8 cellular contexts compared by ENCODE assay signal in genomic region chr10:70052462-70053211, GRCh38. TPM values are rescaled to one million over a fixed set of nuclear protein-coding genes. Genes with fewer than 3 reads are reported as not detected.
DNase-seq lines count a peak whose midpoint lies in the region; ATAC-seq and TF ChIP-seq lines count a peak whose summit lies in the region.

MACROH2A2 (plus strand) TSS chr10:70052846; CDS start chr10:70075659, 22,813 bp downstream.

- intact Hi-C loops in breast epithelium (cut with DNase I; ENCODE audit: low total_unique reads) = no loop called here

- peak; percentile 48 for DNase-seq in stimulated activated CD4-positive, alpha-beta T cell treated with anti-CD3 and anti-CD28 coated beads, Interleukin-15, amount 100 ng/mL, for 24 hours
- DNase-seq in stimulated activated CD4-positive, alpha-beta T cell treated with anti-CD3 and anti-CD28 coated beads, Interleukin-4, amount 100 ng/mL, for 4 hours = no peak
- DNase-seq in NCI-H774 (lab: John Stamatoyannopoulos, UW) (peak; percentile 11), breast epithelium (ENCODE audit: low spot score in 2 of 2) (peak; percentile 58 to 60), retina (peak; percentile 97), MM.1S (no peak)

- no peaks in the 10 kb centered on the region for H3K36me3 ChIP-seq in breast epithelium
- H3K36me3 ChIP-seq in iPS-18a (ENCODE audit: control insufficient read depth, low read depth, low read length) = no peaks in the 10 kb centered on the region
- H3K36me3 ChIP-seq in MM.1S (replicated peaks; ENCODE audit: insufficient read depth, low read length) = no peaks in the 10 kb centered on the region

- no peaks in the 10 kb centered on the region for H3K4me1 ChIP-seq in breast epithelium
- H3K4me1 ChIP-seq in iPS-18a (ENCODE audit: control insufficient read depth, low read depth, low read length) = peaks cover 19% of the 10 kb centered on the region
- H3K4me1 ChIP-seq in MM.1S (ENCODE audit: low read length) = no peaks in the 10 kb centered on the region

- H3K9me3 ChIP-seq in breast epithelium = no peaks in the 10 kb centered on the region
- H3K9me3 ChIP-seq in iPS-18a (ENCODE audit: control insufficient read depth, low read depth, low read length) = no peaks in the 10 kb centered on the region
- no peaks in the 10 kb centered on the region for H3K9me3 ChIP-seq in MM.1S (replicated peaks; ENCODE audit: insufficient read depth, low read length)

- TF ChIP-seq CTCF in breast epithelium (IDR thresholded peaks at IDR 0.05) (no peak), MM.1S (IDR thresholded peaks at IDR 0.05; ENCODE audit: low read length) (no peak)

- H2AFZ ChIP-seq in MM.1S (ENCODE audit: low read length) = no peak within 1 kb of the TSS

- no peaks in the 10 kb centered on the region for H3K9me2 ChIP-seq in MM.1S (replicated peaks; ENCODE audit: insufficient read depth, low read length)

- H3K27me3 ChIP-seq in breast epithelium (no peaks in the 10 kb centered on the region), iPS-18a (ENCODE audit: control insufficient read depth, insufficient read depth, low read length) (peaks cover 98% of the 10 kb centered on the region), MM.1S (replicated peaks; ENCODE audit: insufficient read depth, low read length) (0 out of 2 replicates have a peak, but pooled peaks cover 4% of the 10 kb centered on the region)

- H3K4me3 ChIP-seq in breast epithelium = peak within 1 kb of the TSS; percentile 69 to 86 (median 86)
- peak within 1 kb of the TSS; percentile 76 for H3K4me3 ChIP-seq in iPS-18a (ENCODE audit: low read length)
- H3K4me3 ChIP-seq in MM.1S (ENCODE audit: low read length) = no peak within 1 kb of the TSS

- H3K4me2 ChIP-seq in MM.1S (ENCODE audit: low read depth, low read length) = no peak within 1 kb of the TSS

- H3K27ac ChIP-seq in breast epithelium (peak within 1 kb of the TSS; percentile 64 to 75), iPS-18a (ENCODE audit: low read length) (no peak within 1 kb of the TSS), MM.1S (ENCODE audit: low read length) (no peak within 1 kb of the TSS)

- H3K79me2 ChIP-seq in MM.1S (ENCODE audit: low read length) = no peaks in the 10 kb centered on the region

- TF ChIP-seq POLR2A in breast epithelium (IDR thresholded peaks at IDR 0.05) = no peak

- no peaks in the 10 kb centered on the region for H3F3A ChIP-seq in MM.1S (ENCODE audit: insufficient read depth, low read length)

- ATAC-seq in GM21576 (IDR thresholded peaks at IDR 0.05; ENCODE audit: unreplicated experiment) = no peak

- H3K9ac ChIP-seq in iPS-18a (ENCODE audit: low read length) (peak within 1 kb of the TSS; percentile 87), MM.1S (ENCODE audit: low read length) (no peak within 1 kb of the TSS)

- H4K20me1 ChIP-seq in MM.1S (ENCODE audit: insufficient read depth, low read length) = no peaks in the 10 kb centered on the region

RNA-seq across cellular contexts. Expression of gene MACROH2A2, which starts in this region (rescaled TPM):
- 10 to 100 TPM in 2 of 3 donors, 1 to 10 TPM in 1; 4.8 to 19.5 (median 15.4) TPM for total RNA-seq in breast epithelium

Comparison
In these comparisons a context has a peak if more than half of its experiments do, and no peak if none do; other contexts are left out.
1. DNase-seq: peak in stimulated activated CD4-positive, alpha-beta T cell treated with anti-CD3 and anti-CD28 coated beads, Interleukin-15, amount 100 ng/mL, for 24 hours (single experiment), NCI-H774 (single experiment), breast epithelium (2 of 2) and retina (single experiment); none in stimulated activated CD4-positive, alpha-beta T cell treated with anti-CD3 and anti-CD28 coated beads, Interleukin-4, amount 100 ng/mL, for 4 hours (0 of 2) and MM.1S (single experiment).
2. H3K27ac ChIP-seq: peak in breast epithelium (2 of 2); none in iPS-18a (single experiment) and MM.1S (single experiment).